In the genomic region with DNA sequence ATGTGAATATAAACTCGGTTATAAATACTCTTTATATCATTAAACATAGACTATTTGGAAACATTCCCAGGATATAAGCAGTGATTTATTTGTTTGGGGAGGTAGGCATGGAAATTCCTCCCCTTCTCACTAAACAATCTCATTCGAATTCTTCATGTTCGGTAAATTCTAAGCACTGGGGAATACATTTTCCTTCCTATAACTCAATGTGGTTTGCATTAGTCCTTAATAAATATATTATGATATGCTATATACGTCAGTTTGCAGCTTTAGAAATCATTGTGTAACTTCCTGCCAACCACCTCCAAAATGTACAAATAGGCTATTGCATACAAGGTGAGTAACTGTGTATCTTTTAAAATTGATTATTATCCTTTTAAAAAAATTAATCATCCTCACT, we compare ENCODE assay signal across 32 cellular contexts.
"Had no signal": no experiment of that assay in that cellular context is flagged by ENCODE, and none has a peak within 500 bp of the region (broad histone marks: within the 10 kb centered on the region; RNA-seq: fewer than 3 reads in every experiment).

No MANE protein-coding gene starts in this region.

- H3K27ac Mint-ChIP-seq: naive thymus-derived CD8-positive, alpha-beta T cell; natural killer cell treated with Interleukin-12 subunit alpha and Interleukin-12 subunit beta and Interleukin-15 and Interleukin-18, amount 100 ng/mL, for 72 hours; neural progenitor cell; progenitor cell of endocrine pancreas; stimulated activated memory B cell treated with anti-CD40 and anti-IgM and Interleukin-4, amounts not matched to agents 10 μg/mL and 1 μg/mL and 100 μg/mL, for 72 hours; stimulated activated naive CD8-positive, alpha-beta T cell treated with anti-CD3 and anti-CD28 coated beads, Interleukin-15, amount 100 ng/mL, for 72 hours; type B pancreatic cell had no signal

- H3K27ac ChIP-seq: neural progenitor cell, ovary, parathyroid adenoma, psoas muscle, right lobe of liver, sigmoid colon, skin epidermis, spleen, suprapubic skin, testis, tibial artery, transverse colon, upper lobe of right lung, uterus had no signal

- H2AFZ ChIP-seq: parathyroid adenoma had no signal

- ATAC-seq: naive thymus-derived CD8-positive, alpha-beta T cell; natural killer cell treated with Interleukin-12 subunit alpha and Interleukin-12 subunit beta and Interleukin-15 and Interleukin-18, amount 100 ng/mL, for 72 hours; psoas muscle; right cardiac atrium; right lobe of liver; stimulated activated memory B cell treated with anti-CD40 and anti-IgM and Interleukin-4, amounts not matched to agents 10 μg/mL and 1 μg/mL and 100 μg/mL, for 72 hours; stimulated activated naive CD8-positive, alpha-beta T cell treated with anti-CD3 and anti-CD28 coated beads, Interleukin-15, amount 100 ng/mL, for 72 hours; stimulated activated naive CD8-positive, alpha-beta T cell treated with anti-CD3 and anti-CD28 coated beads, Interleukin-15, Interleukin-2, amounts not matched to agents 100 U/mL and 50 U/mL, for 24 hours; upper lobe of right lung had no signal

- H3K27me3 Mint-ChIP-seq: progenitor cell of endocrine pancreas; stimulated activated memory B cell treated with anti-CD40 and anti-IgM and Interleukin-4, amounts not matched to agents 10 μg/mL and 1 μg/mL and 100 μg/mL, for 72 hours; type B pancreatic cell had no signal

- H3K4me3 Mint-ChIP-seq: naive thymus-derived CD8-positive, alpha-beta T cell; natural killer cell treated with Interleukin-12 subunit alpha and Interleukin-12 subunit beta and Interleukin-15 and Interleukin-18, amount 100 ng/mL, for 72 hours; neural progenitor cell; stimulated activated memory B cell treated with anti-CD40 and anti-IgM and Interleukin-4, amounts not matched to agents 10 μg/mL and 1 μg/mL and 100 μg/mL, for 72 hours; stimulated activated naive CD8-positive, alpha-beta T cell treated with anti-CD3 and anti-CD28 coated beads, Interleukin-15, amount 100 ng/mL, for 72 hours; type B pancreatic cell had no signal

- H3K4me1 Mint-ChIP-seq: naive thymus-derived CD8-positive, alpha-beta T cell; stimulated activated memory B cell treated with anti-CD40 and anti-IgM and Interleukin-4, amounts not matched to agents 10 μg/mL and 1 μg/mL and 100 μg/mL, for 72 hours; stimulated activated naive CD8-positive, alpha-beta T cell treated with anti-CD3 and anti-CD28 coated beads, Interleukin-15, amount 100 ng/mL, for 72 hours had no signal

- H3K79me2 ChIP-seq: parathyroid adenoma had no signal

- DNase-seq: naive thymus-derived CD8-positive, alpha-beta T cell; occipital lobe; ovary; posterior cingulate gyrus; psoas muscle; right cardiac atrium; right lobe of liver; sigmoid colon; spleen; stimulated activated CD4-positive, alpha-beta T cell treated with anti-CD3 and anti-CD28 coated beads, Interleukin-12 subunit alpha, Interleukin-12 subunit beta, amount 100 ng/mL, for 4 hours; stimulated activated CD4-positive, alpha-beta T cell treated with anti-CD3 and anti-CD28 coated beads, Interleukin-1b, Interleukin-23, amount 100 ng/mL, for 48 hours; stimulated activated CD4-positive, alpha-beta T cell treated with anti-CD3 and anti-CD28 coated beads, Interleukin-4, amount 100 ng/mL, for 1 hour; stimulated activated CD4-positive, alpha-beta T cell treated with anti-CD3 and anti-CD28 coated beads, Interleukin-4, amount 100 ng/mL, for 4 hours; stimulated activated CD8-positive, alpha-beta memory T cell treated with anti-CD3 and anti-CD28 coated beads, Interleukin-4, amount 100 ng/mL, for 48 hours; stimulated activated naive CD4-positive, alpha-beta T cell; stimulated activated naive CD8-positive, alpha-beta T cell treated with anti-CD3 and anti-CD28 coated beads, Interleukin-15, amount 100 ng/mL, for 72 hours; stimulated activated naive CD8-positive, alpha-beta T cell treated with anti-CD3 and anti-CD28 coated beads, Interleukin-15, Interleukin-2, amounts not matched to agents 100 U/mL and 50 U/mL, for 24 hours; substantia nigra; testis; tibial artery; transverse colon; upper lobe of right lung; uterus had no signal

- H3K27me3 ChIP-seq: neural progenitor cell, ovary, right lobe of liver, sigmoid colon, spleen, suprapubic skin, testis, tibial artery, transverse colon, upper lobe of right lung, uterus had no signal

- H3K4me1 ChIP-seq: neural progenitor cell, parathyroid adenoma, psoas muscle, right lobe of liver, sigmoid colon, spleen, suprapubic skin, testis, tibial artery, transverse colon, upper lobe of right lung, uterus had no signal

- H3K9me3 ChIP-seq: ovary, psoas muscle, right lobe of liver, sigmoid colon, spleen, suprapubic skin, testis, tibial artery, transverse colon, upper lobe of right lung, uterus had no signal

- H3K4me2 ChIP-seq: neural progenitor cell, smooth muscle cell had no signal

- H3K36me3 Mint-ChIP-seq: naive thymus-derived CD8-positive, alpha-beta T cell; natural killer cell treated with Interleukin-12 subunit alpha and Interleukin-12 subunit beta and Interleukin-15 and Interleukin-18, amount 100 ng/mL, for 72 hours; neural progenitor cell; stimulated activated memory B cell treated with anti-CD40 and anti-IgM and Interleukin-4, amounts not matched to agents 10 μg/mL and 1 μg/mL and 100 μg/mL, for 72 hours; type B pancreatic cell had no signal

- H3K36me3 ChIP-seq: neural progenitor cell, ovary, right lobe of liver, sigmoid colon, spleen, suprapubic skin, tibial artery, transverse colon, upper lobe of right lung, uterus had no signal

- H3K4me3 ChIP-seq: neural progenitor cell, ovary, psoas muscle, right lobe of liver, sigmoid colon, skin epidermis, smooth muscle cell, spleen, suprapubic skin, testis, tibial artery, transverse colon, upper lobe of right lung, uterus had no signal

- H3K9me3 Mint-ChIP-seq: naive thymus-derived CD8-positive, alpha-beta T cell; natural killer cell treated with Interleukin-12 subunit alpha and Interleukin-12 subunit beta and Interleukin-15 and Interleukin-18, amount 100 ng/mL, for 72 hours; neural progenitor cell; stimulated activated memory B cell treated with anti-CD40 and anti-IgM and Interleukin-4, amounts not matched to agents 10 μg/mL and 1 μg/mL and 100 μg/mL, for 72 hours; stimulated activated naive CD8-positive, alpha-beta T cell treated with anti-CD3 and anti-CD28 coated beads, Interleukin-15, amount 100 ng/mL, for 72 hours; type B pancreatic cell had no signal

- H3K9ac ChIP-seq: neural progenitor cell, parathyroid adenoma had no signal
